In the genomic region with DNA sequence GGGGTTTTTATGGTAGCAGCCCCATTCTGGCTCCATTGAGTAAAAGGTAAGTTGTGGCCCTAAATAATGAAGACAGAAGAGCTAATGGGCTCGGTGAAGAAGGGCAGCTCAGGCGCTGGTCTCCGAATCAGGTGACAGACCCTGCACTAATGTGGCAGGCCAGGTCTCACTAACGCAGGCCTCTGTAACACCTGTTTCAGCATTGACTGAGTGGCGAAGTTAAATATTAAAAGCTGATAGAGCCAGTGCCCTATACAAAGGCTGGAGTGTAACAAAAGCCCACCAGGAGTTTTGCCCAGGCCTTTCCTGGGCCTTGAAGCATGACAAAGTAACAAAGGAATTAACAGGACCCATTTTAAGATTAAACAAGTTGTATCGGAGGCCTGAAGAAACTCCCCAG, we compare ENCODE assay signal across 1 cellular context.
TF ChIP-seq lines count a peak whose summit lies in the region.

No MANE protein-coding gene starts in this region.

TF ChIP-seq in GM23338, 12 proteins besides CTCF, POLR2A, EP300 and RAD21:
- TF ChIP-seq ETS1 (IDR thresholded peaks at IDR 0.05): no peak
- no peak for TF ChIP-seq STAT1 (IDR thresholded peaks at IDR 0.05; ENCODE audit: unreplicated experiment)
- no peak for TF ChIP-seq NANOG (IDR thresholded peaks at IDR 0.05; ENCODE audit: borderline replicate concordance)
- TF ChIP-seq, protein P1, sequence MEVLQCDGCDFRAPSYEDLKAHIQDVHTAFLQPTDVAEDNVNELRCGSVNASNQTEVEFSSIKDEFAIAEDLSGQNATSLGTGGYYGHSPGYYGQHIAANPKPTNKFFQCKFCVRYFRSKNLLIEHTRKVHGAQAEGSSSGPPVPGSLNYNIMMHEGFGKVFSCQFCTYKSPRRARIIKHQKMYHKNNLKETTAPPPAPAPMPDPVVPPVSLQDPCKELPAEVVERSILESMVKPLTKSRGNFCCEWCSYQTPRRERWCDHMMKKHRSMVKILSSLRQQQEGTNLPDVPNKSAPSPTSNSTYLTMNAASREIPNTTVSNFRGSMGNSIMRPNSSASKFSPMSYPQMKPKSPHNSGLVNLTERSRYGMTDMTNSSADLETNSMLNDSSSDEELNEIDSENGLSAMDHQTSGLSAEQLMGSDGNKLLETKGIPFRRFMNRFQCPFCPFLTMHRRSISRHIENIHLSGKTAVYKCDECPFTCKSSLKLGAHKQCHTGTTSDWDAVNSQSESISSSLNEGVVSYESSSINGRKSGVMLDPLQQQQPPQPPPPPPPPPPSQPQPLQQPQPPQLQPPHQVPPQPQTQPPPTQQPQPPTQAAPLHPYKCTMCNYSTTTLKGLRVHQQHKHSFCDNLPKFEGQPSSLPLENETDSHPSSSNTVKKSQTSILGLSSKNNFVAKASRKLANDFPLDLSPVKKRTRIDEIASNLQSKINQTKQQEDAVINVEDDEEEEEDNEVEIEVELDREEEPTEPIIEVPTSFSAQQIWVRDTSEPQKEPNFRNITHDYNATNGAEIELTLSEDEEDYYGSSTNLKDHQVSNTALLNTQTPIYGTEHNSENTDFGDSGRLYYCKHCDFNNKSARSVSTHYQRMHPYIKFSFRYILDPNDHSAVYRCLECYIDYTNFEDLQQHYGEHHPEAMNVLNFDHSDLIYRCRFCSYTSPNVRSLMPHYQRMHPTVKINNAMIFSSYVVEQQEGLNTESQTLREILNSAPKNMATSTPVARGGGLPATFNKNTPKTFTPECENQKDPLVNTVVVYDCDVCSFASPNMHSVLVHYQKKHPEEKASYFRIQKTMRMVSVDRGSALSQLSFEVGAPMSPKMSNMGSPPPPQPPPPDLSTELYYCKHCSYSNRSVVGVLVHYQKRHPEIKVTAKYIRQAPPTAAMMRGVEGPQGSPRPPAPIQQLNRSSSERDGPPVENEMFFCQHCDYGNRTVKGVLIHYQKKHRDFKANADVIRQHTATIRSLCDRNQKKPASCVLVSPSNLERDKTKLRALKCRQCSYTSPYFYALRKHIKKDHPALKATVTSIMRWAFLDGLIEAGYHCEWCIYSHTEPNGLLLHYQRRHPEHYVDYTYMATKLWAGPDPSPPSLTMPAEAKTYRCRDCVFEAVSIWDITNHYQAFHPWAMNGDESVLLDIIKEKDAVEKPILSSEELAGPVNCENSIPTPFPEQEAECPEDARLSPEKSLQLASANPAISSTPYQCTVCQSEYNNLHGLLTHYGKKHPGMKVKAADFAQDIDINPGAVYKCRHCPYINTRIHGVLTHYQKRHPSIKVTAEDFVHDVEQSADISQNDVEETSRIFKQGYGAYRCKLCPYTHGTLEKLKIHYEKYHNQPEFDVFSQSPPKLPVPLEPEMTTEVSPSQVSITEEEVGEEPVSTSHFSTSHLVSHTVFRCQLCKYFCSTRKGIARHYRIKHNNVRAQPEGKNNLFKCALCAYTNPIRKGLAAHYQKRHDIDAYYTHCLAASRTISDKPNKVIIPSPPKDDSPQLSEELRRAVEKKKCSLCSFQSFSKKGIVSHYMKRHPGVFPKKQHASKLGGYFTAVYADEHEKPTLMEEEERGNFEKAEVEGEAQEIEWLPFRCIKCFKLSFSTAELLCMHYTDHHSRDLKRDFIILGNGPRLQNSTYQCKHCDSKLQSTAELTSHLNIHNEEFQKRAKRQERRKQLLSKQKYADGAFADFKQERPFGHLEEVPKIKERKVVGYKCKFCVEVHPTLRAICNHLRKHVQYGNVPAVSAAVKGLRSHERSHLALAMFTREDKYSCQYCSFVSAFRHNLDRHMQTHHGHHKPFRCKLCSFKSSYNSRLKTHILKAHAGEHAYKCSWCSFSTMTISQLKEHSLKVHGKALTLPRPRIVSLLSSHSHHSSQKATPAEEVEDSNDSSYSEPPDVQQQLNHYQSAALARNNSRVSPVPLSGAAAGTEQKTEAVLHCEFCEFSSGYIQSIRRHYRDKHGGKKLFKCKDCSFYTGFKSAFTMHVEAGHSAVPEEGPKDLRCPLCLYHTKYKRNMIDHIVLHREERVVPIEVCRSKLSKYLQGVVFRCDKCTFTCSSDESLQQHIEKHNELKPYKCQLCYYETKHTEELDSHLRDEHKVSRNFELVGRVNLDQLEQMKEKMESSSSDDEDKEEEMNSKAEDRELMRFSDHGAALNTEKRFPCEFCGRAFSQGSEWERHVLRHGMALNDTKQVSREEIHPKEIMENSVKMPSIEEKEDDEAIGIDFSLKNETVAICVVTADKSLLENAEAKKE (CRISPR knock-in tag; IDR thresholded peaks at IDR 0.05): no peak
- no peak for TF ChIP-seq ZNF114 (CRISPR knock-in tag; IDR thresholded peaks at IDR 0.05)
- TF ChIP-seq CREB1 (CRISPR knock-in tag; IDR thresholded peaks at IDR 0.05; ENCODE audit: low read depth): no peak
- TF ChIP-seq, protein P2, sequence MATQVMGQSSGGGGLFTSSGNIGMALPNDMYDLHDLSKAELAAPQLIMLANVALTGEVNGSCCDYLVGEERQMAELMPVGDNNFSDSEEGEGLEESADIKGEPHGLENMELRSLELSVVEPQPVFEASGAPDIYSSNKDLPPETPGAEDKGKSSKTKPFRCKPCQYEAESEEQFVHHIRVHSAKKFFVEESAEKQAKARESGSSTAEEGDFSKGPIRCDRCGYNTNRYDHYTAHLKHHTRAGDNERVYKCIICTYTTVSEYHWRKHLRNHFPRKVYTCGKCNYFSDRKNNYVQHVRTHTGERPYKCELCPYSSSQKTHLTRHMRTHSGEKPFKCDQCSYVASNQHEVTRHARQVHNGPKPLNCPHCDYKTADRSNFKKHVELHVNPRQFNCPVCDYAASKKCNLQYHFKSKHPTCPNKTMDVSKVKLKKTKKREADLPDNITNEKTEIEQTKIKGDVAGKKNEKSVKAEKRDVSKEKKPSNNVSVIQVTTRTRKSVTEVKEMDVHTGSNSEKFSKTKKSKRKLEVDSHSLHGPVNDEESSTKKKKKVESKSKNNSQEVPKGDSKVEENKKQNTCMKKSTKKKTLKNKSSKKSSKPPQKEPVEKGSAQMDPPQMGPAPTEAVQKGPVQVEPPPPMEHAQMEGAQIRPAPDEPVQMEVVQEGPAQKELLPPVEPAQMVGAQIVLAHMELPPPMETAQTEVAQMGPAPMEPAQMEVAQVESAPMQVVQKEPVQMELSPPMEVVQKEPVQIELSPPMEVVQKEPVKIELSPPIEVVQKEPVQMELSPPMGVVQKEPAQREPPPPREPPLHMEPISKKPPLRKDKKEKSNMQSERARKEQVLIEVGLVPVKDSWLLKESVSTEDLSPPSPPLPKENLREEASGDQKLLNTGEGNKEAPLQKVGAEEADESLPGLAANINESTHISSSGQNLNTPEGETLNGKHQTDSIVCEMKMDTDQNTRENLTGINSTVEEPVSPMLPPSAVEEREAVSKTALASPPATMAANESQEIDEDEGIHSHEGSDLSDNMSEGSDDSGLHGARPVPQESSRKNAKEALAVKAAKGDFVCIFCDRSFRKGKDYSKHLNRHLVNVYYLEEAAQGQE (IDR thresholded peaks at IDR 0.05; ENCODE audit: unreplicated experiment): no peak
- TF ChIP-seq POLR2AphosphoS5 (IDR thresholded peaks at IDR 0.05; ENCODE audit: low read depth): no peak
- TF ChIP-seq EZH2phosphoT487 (IDR thresholded peaks at IDR 0.05; ENCODE audit: unreplicated experiment): no peak
- TF ChIP-seq JUNB (IDR thresholded peaks at IDR 0.05; ENCODE audit: unreplicated experiment): no peak
- TF ChIP-seq ZNF331 (CRISPR knock-in tag; IDR thresholded peaks at IDR 0.05; ENCODE audit: low read depth): no peak
- no peak for TF ChIP-seq EZH2 (IDR thresholded peaks at IDR 0.05; ENCODE audit: low read depth, unreplicated experiment)
